ENCODE assay signal across 1 cellular context in genomic region chr2:120013569-120014223, GRCh38.
TF ChIP-seq lines count a peak whose summit lies in the region.

No MANE protein-coding gene starts in this region.

TF ChIP-seq in HepG2, 621 proteins besides CTCF, POLR2A, EP300 and RAD21 (continued from another document):
- TF ChIP-seq, protein P1, sequence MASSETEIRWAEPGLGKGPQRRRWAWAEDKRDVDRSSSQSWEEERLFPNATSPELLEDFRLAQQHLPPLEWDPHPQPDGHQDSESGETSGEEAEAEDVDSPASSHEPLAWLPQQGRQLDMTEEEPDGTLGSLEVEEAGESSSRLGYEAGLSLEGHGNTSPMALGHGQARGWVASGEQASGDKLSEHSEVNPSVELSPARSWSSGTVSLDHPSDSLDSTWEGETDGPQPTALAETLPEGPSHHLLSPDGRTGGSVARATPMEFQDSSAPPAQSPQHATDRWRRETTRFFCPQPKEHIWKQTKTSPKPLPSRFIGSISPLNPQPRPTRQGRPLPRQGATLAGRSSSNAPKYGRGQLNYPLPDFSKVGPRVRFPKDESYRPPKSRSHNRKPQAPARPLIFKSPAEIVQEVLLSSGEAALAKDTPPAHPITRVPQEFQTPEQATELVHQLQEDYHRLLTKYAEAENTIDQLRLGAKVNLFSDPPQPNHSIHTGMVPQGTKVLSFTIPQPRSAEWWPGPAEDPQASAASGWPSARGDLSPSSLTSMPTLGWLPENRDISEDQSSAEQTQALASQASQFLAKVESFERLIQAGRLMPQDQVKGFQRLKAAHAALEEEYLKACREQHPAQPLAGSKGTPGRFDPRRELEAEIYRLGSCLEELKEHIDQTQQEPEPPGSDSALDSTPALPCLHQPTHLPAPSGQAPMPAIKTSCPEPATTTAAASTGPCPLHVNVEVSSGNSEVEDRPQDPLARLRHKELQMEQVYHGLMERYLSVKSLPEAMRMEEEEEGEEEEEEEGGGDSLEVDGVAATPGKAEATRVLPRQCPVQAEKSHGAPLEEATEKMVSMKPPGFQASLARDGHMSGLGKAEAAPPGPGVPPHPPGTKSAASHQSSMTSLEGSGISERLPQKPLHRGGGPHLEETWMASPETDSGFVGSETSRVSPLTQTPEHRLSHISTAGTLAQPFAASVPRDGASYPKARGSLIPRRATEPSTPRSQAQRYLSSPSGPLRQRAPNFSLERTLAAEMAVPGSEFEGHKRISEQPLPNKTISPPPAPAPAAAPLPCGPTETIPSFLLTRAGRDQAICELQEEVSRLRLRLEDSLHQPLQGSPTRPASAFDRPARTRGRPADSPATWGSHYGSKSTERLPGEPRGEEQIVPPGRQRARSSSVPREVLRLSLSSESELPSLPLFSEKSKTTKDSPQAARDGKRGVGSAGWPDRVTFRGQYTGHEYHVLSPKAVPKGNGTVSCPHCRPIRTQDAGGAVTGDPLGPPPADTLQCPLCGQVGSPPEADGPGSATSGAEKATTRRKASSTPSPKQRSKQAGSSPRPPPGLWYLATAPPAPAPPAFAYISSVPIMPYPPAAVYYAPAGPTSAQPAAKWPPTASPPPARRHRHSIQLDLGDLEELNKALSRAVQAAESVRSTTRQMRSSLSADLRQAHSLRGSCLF (CRISPR knock-in tag; IDR thresholded peaks at IDR 0.05; ENCODE audit: borderline replicate concordance): no peak
- TF ChIP-seq PRMT3 (CRISPR knock-in tag; IDR thresholded peaks at IDR 0.05; ENCODE audit: borderline replicate concordance, low read depth) (no peak), PAWR (CRISPR knock-in tag; IDR thresholded peaks at IDR 0.05; ENCODE audit: borderline replicate concordance) (no peak), LRRFIP1 (CRISPR knock-in tag; conservative IDR thresholded peaks at IDR 0.05) (no peak), ZSCAN30 (CRISPR knock-in tag; IDR thresholded peaks at IDR 0.05) (0 out of 2 replicates have a peak, but pooled peaks have one; percentile 16), ASH2L (IDR thresholded peaks at IDR 0.05; ENCODE audit: insufficient read length, low read depth, low read length) (peak; percentile 16), ZFYVE20 (CRISPR knock-in tag; IDR thresholded peaks at IDR 0.05; ENCODE audit: borderline replicate concordance, low read depth) (no peak), PAF1 (CRISPR knock-in tag; IDR thresholded peaks at IDR 0.05) (no peak), HNF1A (IDR thresholded peaks at IDR 0.05; ENCODE audit: low read depth) (peak; percentile 33; the same call in 1 of the 2 replicates), HNF1A (CRISPR knock-in tag; IDR thresholded peaks at IDR 0.05; ENCODE audit: borderline replicate concordance) (no peak)
- TF ChIP-seq, protein P2, sequence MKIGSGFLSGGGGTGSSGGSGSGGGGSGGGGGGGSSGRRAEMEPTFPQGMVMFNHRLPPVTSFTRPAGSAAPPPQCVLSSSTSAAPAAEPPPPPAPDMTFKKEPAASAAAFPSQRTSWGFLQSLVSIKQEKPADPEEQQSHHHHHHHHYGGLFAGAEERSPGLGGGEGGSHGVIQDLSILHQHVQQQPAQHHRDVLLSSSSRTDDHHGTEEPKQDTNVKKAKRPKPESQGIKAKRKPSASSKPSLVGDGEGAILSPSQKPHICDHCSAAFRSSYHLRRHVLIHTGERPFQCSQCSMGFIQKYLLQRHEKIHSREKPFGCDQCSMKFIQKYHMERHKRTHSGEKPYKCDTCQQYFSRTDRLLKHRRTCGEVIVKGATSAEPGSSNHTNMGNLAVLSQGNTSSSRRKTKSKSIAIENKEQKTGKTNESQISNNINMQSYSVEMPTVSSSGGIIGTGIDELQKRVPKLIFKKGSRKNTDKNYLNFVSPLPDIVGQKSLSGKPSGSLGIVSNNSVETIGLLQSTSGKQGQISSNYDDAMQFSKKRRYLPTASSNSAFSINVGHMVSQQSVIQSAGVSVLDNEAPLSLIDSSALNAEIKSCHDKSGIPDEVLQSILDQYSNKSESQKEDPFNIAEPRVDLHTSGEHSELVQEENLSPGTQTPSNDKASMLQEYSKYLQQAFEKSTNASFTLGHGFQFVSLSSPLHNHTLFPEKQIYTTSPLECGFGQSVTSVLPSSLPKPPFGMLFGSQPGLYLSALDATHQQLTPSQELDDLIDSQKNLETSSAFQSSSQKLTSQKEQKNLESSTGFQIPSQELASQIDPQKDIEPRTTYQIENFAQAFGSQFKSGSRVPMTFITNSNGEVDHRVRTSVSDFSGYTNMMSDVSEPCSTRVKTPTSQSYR (CRISPR knock-in tag; IDR thresholded peaks at IDR 0.05; ENCODE audit: borderline replicate concordance): peak; percentile 79
